ENCODE assay signal across 27 cellular contexts in genomic region chr10:132814469-132814856, GRCh38. TPM values are rescaled to one million over a fixed set of nuclear protein-coding genes. Genes with fewer than 3 reads are reported as not detected.
"Had no signal": no experiment of that assay in that cellular context is flagged by ENCODE, and none has a peak within 500 bp of the region (broad histone marks: within the 10 kb centered on the region; RNA-seq: fewer than 3 reads in every experiment).

No MANE protein-coding gene starts in this region.

- H3K27me3 ChIP-seq: ovary, right atrium auricular region had no signal

- H3K4me1 ChIP-seq: esophagus squamous epithelium, right atrium auricular region, tibial artery had no signal

- H3K9me3 Mint-ChIP-seq: central memory CD8-positive, alpha-beta T cell; dendritic cell treated with granulocyte-macrophage colony-stimulating factor and Interleukin-4, amounts not matched to agents 40 ng/mL and 50 ng/mL, for 4 days; effector memory CD8-positive, alpha-beta T cell; immature natural killer cell; natural killer cell; stimulated activated effector memory CD8-positive, alpha-beta T cell treated with anti-CD3 and anti-CD28 coated beads, Interleukin-12 subunit alpha, Interleukin-12 subunit beta, amount 100 ng/mL, for 72 hours had no signal

- H3K36me3 Mint-ChIP-seq: immature natural killer cell; memory B cell; mesothelial cell of epicardium; natural killer cell; stimulated activated effector memory CD8-positive, alpha-beta T cell treated with anti-CD3 and anti-CD28 coated beads, Interleukin-12 subunit alpha, Interleukin-12 subunit beta, amount 100 ng/mL, for 72 hours had no signal

- H3K4me3 Mint-ChIP-seq: central memory CD8-positive, alpha-beta T cell; dendritic cell treated with granulocyte-macrophage colony-stimulating factor and Interleukin-4, amounts not matched to agents 40 ng/mL and 50 ng/mL, for 4 days; effector memory CD8-positive, alpha-beta T cell; immature natural killer cell; memory B cell; mesothelial cell of epicardium; natural killer cell; neural crest cell; stimulated activated effector memory CD8-positive, alpha-beta T cell treated with anti-CD3 and anti-CD28 coated beads, Interleukin-12 subunit alpha, Interleukin-12 subunit beta, amount 100 ng/mL, for 72 hours had no signal

- ATAC-seq: effector memory CD8-positive, alpha-beta T cell; left colon; natural killer cell; stimulated activated effector memory CD8-positive, alpha-beta T cell treated with anti-CD3 and anti-CD28 coated beads, Interleukin-12 subunit alpha, Interleukin-12 subunit beta, amount 100 ng/mL, for 72 hours; stimulated activated naive CD8-positive, alpha-beta T cell treated with anti-CD3 and anti-CD28 coated beads, Interleukin-15, Interleukin-2, amounts not matched to agents 100 U/mL and 50 U/mL, for 24 hours had no signal

- H3K27ac ChIP-seq: esophagus squamous epithelium, ovary, right atrium auricular region, tibial artery had no signal

- DNase-seq: effector memory CD8-positive, alpha-beta T cell; esophagus squamous epithelium; foreskin fibroblast; immature natural killer cell; natural killer cell; nucleus accumbens; ovary; small intestine; stimulated activated CD4-positive, alpha-beta T cell treated with anti-CD3 and anti-CD28 coated beads, Interleukin-4, amount 100 ng/mL, for 1 hour; stimulated activated CD8-positive, alpha-beta memory T cell treated with anti-CD3 and anti-CD28 coated beads, Interleukin-4, amount 100 ng/mL, for 48 hours; stimulated activated naive CD8-positive, alpha-beta T cell treated with anti-CD3 and anti-CD28 coated beads, Interleukin-15, Interleukin-2, amounts not matched to agents 100 U/mL and 50 U/mL, for 24 hours had no signal

- H3K27ac Mint-ChIP-seq: dendritic cell treated with granulocyte-macrophage colony-stimulating factor and Interleukin-4, amounts not matched to agents 40 ng/mL and 50 ng/mL, for 4 days; effector memory CD8-positive, alpha-beta T cell; immature natural killer cell; memory B cell; mesothelial cell of epicardium; natural killer cell; stimulated activated effector memory CD8-positive, alpha-beta T cell treated with anti-CD3 and anti-CD28 coated beads, Interleukin-12 subunit alpha, Interleukin-12 subunit beta, amount 100 ng/mL, for 72 hours had no signal

- H3K36me3 ChIP-seq: esophagus squamous epithelium, ovary, right atrium auricular region, tibial artery had no signal

- H3K9me3 ChIP-seq: esophagus squamous epithelium, ovary, right atrium auricular region, tibial artery had no signal

- H3K4me1 Mint-ChIP-seq: central memory CD8-positive, alpha-beta T cell; immature natural killer cell; memory B cell; mesothelial cell of epicardium; natural killer cell; neural crest cell; stimulated activated effector memory CD8-positive, alpha-beta T cell treated with anti-CD3 and anti-CD28 coated beads, Interleukin-12 subunit alpha, Interleukin-12 subunit beta, amount 100 ng/mL, for 72 hours had no signal

- H3K4me3 ChIP-seq: esophagus squamous epithelium, ovary, right atrium auricular region, tibial artery had no signal

RNA-seq across cellular contexts. Expression of gene NKX6-2, which starts 28.5 kb away (rescaled TPM):
- total RNA-seq: left colon, liver, mesothelial cell of epicardium, mucosa of gallbladder, myocyte, natural killer cell, neural crest cell, ovary, posterior vena cava, right atrium auricular region, temporal lobe, ureter had no signal
- polyA plus RNA-seq: immature natural killer cell, keratinocyte, ovary had no signal
